Comparison of ENCODE assay signal across 8 cellular contexts in genomic region chr20:3889489-3890409, GRCh38. TPM values are rescaled to one million over a fixed set of nuclear protein-coding genes. Genes with fewer than 3 reads are reported as not detected.
DNase-seq lines count a peak whose midpoint lies in the region; ATAC-seq and TF ChIP-seq lines count a peak whose summit lies in the region.

No MANE protein-coding gene starts in this region.

- peaks cover 14% of the 10 kb centered on the region for H3K36me3 ChIP-seq in MG63
- no peaks in the 10 kb centered on the region for H3K36me3 ChIP-seq in esophagus muscularis mucosa
- peaks cover 0 to 6% (median 0%) of the 10 kb centered on the region in 3 donors for H3K36me3 ChIP-seq in tibial nerve

- peak; percentile 31 for ATAC-seq in GM21619 (IDR thresholded peaks at IDR 0.05; ENCODE audit: unreplicated experiment)
- ATAC-seq in activated CD8-positive, alpha-beta memory T cell treated with anti-CD3 and anti-CD28 coated beads, Interleukin-2, amount 10 ng/mL, durations not matched to agents 7 days and 5 days = peak; percentile 24

- intact Hi-C loops in esophagus muscularis mucosa (cut with DNase I) = loop anchor here (5.0 to 10.0 kb wide), 3 partner anchors 38 to 198 kb away; partner anchors contain the start of gene RNF24

- H3K36me3 Mint-ChIP-seq in activated CD8-positive, alpha-beta memory T cell treated with anti-CD3 and anti-CD28 coated beads, Interleukin-2, amount 10 ng/mL, durations not matched to agents 7 days and 5 days = peaks cover 48% of the 10 kb centered on the region
- H3K36me3 Mint-ChIP-seq in neural crest cell (ENCODE audit: low read depth) = peaks cover 5% of the 10 kb centered on the region

- DNase-seq in ELR (ENCODE audit: low read depth) (peak; percentile 51), MG63 (peak; percentile 34), esophagus muscularis mucosa (ENCODE audit: extremely low spot score) (no peak), neural crest cell (ENCODE audit: low read depth, low spot score) (peak; percentile 15), tibial nerve (ENCODE audit: low spot score in 2 of 2) (peak in 1 of 2 donors; percentile 23), DMS153 (lab: John Stamatoyannopoulos, UW) (no peak)
- peak; percentile 74 for DNase-seq in activated CD8-positive, alpha-beta memory T cell treated with anti-CD3 and anti-CD28 coated beads, Interleukin-2, amount 10 ng/mL, durations not matched to agents 7 days and 5 days

- TF ChIP-seq POLR2A in esophagus muscularis mucosa (IDR thresholded peaks at IDR 0.05; ENCODE audit: low read depth) (no peak), tibial nerve (IDR thresholded peaks at IDR 0.05) (no peak)

- peaks cover 50% of the 10 kb centered on the region for H3K4me1 Mint-ChIP-seq in activated CD8-positive, alpha-beta memory T cell treated with anti-CD3 and anti-CD28 coated beads, Interleukin-2, amount 10 ng/mL, durations not matched to agents 7 days and 5 days
- H3K4me1 Mint-ChIP-seq in neural crest cell = peaks cover 58% of the 10 kb centered on the region

- TF ChIP-seq EP300 in esophagus muscularis mucosa (IDR thresholded peaks at IDR 0.05) = no peak
- no peak for TF ChIP-seq EP300 in tibial nerve (IDR thresholded peaks at IDR 0.05)

- peak overlapping the region; percentile 93 for H3K27ac Mint-ChIP-seq in activated CD8-positive, alpha-beta memory T cell treated with anti-CD3 and anti-CD28 coated beads, Interleukin-2, amount 10 ng/mL, durations not matched to agents 7 days and 5 days
- H3K27ac Mint-ChIP-seq in neural crest cell (ENCODE audit: unreplicated experiment) = peak overlapping the region; percentile 97

- TF ChIP-seq CTCF in esophagus muscularis mucosa (IDR thresholded peaks at IDR 0.05) (no peak), neural crest cell (conservative IDR thresholded peaks at IDR 0.05) (no peak), tibial nerve (IDR thresholded peaks at IDR 0.05) (no peak)

- H3K9me3 Mint-ChIP-seq in activated CD8-positive, alpha-beta memory T cell treated with anti-CD3 and anti-CD28 coated beads, Interleukin-2, amount 10 ng/mL, durations not matched to agents 7 days and 5 days (ENCODE audit: low read depth) = no peaks in the 10 kb centered on the region
- H3K9me3 Mint-ChIP-seq in neural crest cell = no peaks in the 10 kb centered on the region

- H3K9me3 ChIP-seq in MG63 (no peaks in the 10 kb centered on the region), esophagus muscularis mucosa (no peaks in the 10 kb centered on the region), tibial nerve (no peaks in the 10 kb centered on the region)

- H3K27me3 ChIP-seq in MG63 (no peaks in the 10 kb centered on the region), esophagus muscularis mucosa (no peaks in the 10 kb centered on the region), tibial nerve (no peaks in the 10 kb centered on the region)

- CTCF ChIA-PET in activated CD8-positive, alpha-beta memory T cell treated with anti-CD3 and anti-CD28 coated beads, Interleukin-2, amount 10 ng/mL, durations not matched to agents 7 days and 5 days (lab: Charles Lee) = interaction anchor here (1.5 to 2.1 kb wide), 2 partner anchors 17 to 196 kb away, joined by 5 to 8 read pairs (median 6); no protein-coding TSS in a partner anchor

- H3K4me3 ChIP-seq in MG63 = peak overlapping the region; percentile 86
- peak overlapping the region; percentile 84 to 100 (median 99) for H3K4me3 ChIP-seq in esophagus muscularis mucosa
- peak overlapping the region; percentile 91 to 99 (median 93) for H3K4me3 ChIP-seq in tibial nerve

- no peaks in the 10 kb centered on the region for H3K27me3 Mint-ChIP-seq in activated CD8-positive, alpha-beta memory T cell treated with anti-CD3 and anti-CD28 coated beads, Interleukin-2, amount 10 ng/mL, durations not matched to agents 7 days and 5 days
- H3K27me3 Mint-ChIP-seq in neural crest cell (ENCODE audit: low read depth) = peaks cover 6% of the 10 kb centered on the region

- H3K27ac ChIP-seq in esophagus muscularis mucosa (replicated peaks in 1 of 4) = peak overlapping the region; percentile 98 to 99 (median 98)
- H3K27ac ChIP-seq in tibial nerve = peak overlapping the region; percentile 89 to 99 (median 96)

- peaks cover 43 to 66% (median 59%) of the 10 kb centered on the region in 4 donors for H3K4me1 ChIP-seq in esophagus muscularis mucosa
- peaks cover 0 to 52% (median 45%) of the 10 kb centered on the region in 4 donors for H3K4me1 ChIP-seq in tibial nerve

- peak overlapping the region; percentile 92 for H3K4me3 Mint-ChIP-seq in activated CD8-positive, alpha-beta memory T cell treated with anti-CD3 and anti-CD28 coated beads, Interleukin-2, amount 10 ng/mL, durations not matched to agents 7 days and 5 days
- peak overlapping the region; percentile 97 for H3K4me3 Mint-ChIP-seq in neural crest cell

- WGBS in esophagus muscularis mucosa = 0% methylated on average over 14 of the region's 68 CpGs
- 0 to 1% methylated on average over 20 to 51 of the region's 68 CpGs for WGBS in tibial nerve, 2 donors

RNA-seq across cellular contexts. Expression of gene PANK2, which starts 0.6 kb away (rescaled TPM):
- total RNA-seq in MG63 (2014; rRNA removed; shearing (Covaris generic); ENCODE audit: low replicate concordance) = 31.4 and 57.1 TPM in 2 replicates
- 10 to 100 TPM; 77.3 to 82.3 TPM for total RNA-seq in activated CD8-positive, alpha-beta memory T cell treated with anti-CD3 and anti-CD28 coated beads, Interleukin-2, amount 10 ng/mL, durations not matched to agents 7 days and 5 days
- total RNA-seq in esophagus muscularis mucosa (10 to 100 TPM; 42.8 to 52.1 (median 46.6) TPM), neural crest cell (65.4 and 66.9 TPM in 2 replicates), tibial nerve (10 to 100 TPM; 58.2 to 79.7 (median 64.2) TPM)

RNA-seq across cellular contexts. Expression of gene MAVS, which starts 43.1 kb away (rescaled TPM):
- total RNA-seq in MG63 (2014; rRNA removed; shearing (Covaris generic); ENCODE audit: low replicate concordance) = 4.4 and 6.2 TPM in 2 replicates
- total RNA-seq in activated CD8-positive, alpha-beta memory T cell treated with anti-CD3 and anti-CD28 coated beads, Interleukin-2, amount 10 ng/mL, durations not matched to agents 7 days and 5 days = 10 to 100 TPM; 29.7 to 37.4 TPM
- total RNA-seq in esophagus muscularis mucosa (10 to 100 TPM; 34.6 to 56.1 (median 42.8) TPM), neural crest cell (37.2 and 38.3 TPM in 2 replicates), tibial nerve (10 to 100 TPM; 34.5 to 49.8 (median 39.3) TPM)

Comparison
In these comparisons a context has a peak if more than half of its experiments do, and no peak if none do; other contexts are left out.
1. DNase-seq: peak in ELR (single experiment), MG63 (single experiment), activated CD8-positive, alpha-beta memory T cell treated with anti-CD3 and anti-CD28 coated beads, Interleukin-2, amount 10 ng/mL, durations not matched to agents 7 days and 5 days (single experiment) and neural crest cell (single experiment); none in esophagus muscularis mucosa (single experiment) and DMS153 (single experiment).
2. Peak in every context shown above with its lines, with median percentiles within 50 percentile points of each other: H3K4me3 ChIP-seq.